10 cellular contexts compared by ENCODE assay signal in the genomic region with DNA sequence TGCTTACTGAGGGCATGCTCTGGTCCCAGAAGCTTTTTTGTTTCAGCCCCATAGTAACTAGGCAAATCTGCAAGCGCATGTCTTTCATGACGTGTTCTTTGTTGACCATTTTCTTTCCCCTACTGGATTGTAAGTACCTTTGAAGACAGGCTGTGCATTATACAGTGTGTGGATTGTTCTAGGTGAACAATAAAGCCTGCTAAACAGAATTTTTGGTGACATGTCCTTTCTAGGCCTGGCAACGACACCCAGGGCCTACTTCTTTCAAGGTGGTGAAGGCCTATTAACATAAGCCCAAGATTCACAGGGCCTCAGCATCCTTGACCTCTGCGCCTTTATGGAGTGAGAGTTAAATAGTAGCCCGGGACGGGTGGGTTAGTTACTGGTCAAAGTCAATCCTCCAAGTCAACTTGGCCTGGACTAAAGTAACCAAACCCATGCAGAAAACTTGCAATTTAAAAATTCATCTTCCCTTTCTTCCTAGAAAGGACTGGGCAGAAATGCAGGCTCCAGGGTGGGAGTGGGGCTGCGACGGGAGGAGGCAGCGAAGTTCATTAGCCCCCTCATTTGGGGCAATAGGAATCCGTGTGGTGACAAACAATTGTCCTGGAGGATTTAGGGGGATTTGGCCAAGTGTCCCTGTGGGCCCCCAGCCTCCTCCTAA. TPM values are rescaled to one million over a fixed set of nuclear protein-coding genes. Genes with fewer than 3 reads are reported as not detected.
DNase-seq lines count a peak whose midpoint lies in the region; ATAC-seq and TF ChIP-seq lines count a peak whose summit lies in the region.
"Had no signal": no experiment of that assay in that cellular context is flagged by ENCODE, and none has a peak within 500 bp of the region (broad histone marks: within the 10 kb centered on the region; RNA-seq: fewer than 3 reads in every experiment).

No MANE protein-coding gene starts in this region.

- H3K27ac ChIP-seq in right cardiac atrium (ENCODE audit: low read length) (no peak overlapping the region), sigmoid colon (no peak overlapping the region)

- TF ChIP-seq CTCF in sigmoid colon (IDR thresholded peaks at IDR 0.05), result no peak

- intact Hi-C loops in right cardiac atrium (cut with DNase I) (no loop called here), sigmoid colon (cut with DNase I) (no loop called here)

- peak overlapping the region; percentile 90 for H3K4me3 Mint-ChIP-seq in T-helper 2 cell treated with Interferon-gamma antibody and Interleukin-4, amounts not matched to agents 5 μg/mL and 100 μg/mL, for 36 hours
- peak overlapping the region; percentile 93 for H3K4me3 Mint-ChIP-seq in T-helper 17 cell

- H3K4me1 ChIP-seq in right cardiac atrium (ENCODE audit: control insufficient read depth, insufficient read depth, low read length), result no peaks in the 10 kb centered on the region
- peaks cover 0 to 15% (median 9%) of the 10 kb centered on the region in 4 donors for H3K4me1 ChIP-seq in sigmoid colon

- ATAC-seq in T-helper 17 cell (no peak), right cardiac atrium (no peak)

- H3K9me3 ChIP-seq in T-helper 17 cell (ENCODE audit: control insufficient read depth, low read length, poor library complexity, severe bottlenecking) (no peaks in the 10 kb centered on the region), right cardiac atrium (ENCODE audit: control insufficient read depth, low read length) (no peaks in the 10 kb centered on the region), sigmoid colon (no peaks in the 10 kb centered on the region)

- H3K4me1 Mint-ChIP-seq in T-helper 2 cell treated with Interferon-gamma antibody and Interleukin-4, amounts not matched to agents 5 μg/mL and 100 μg/mL, for 36 hours (ENCODE audit: low read depth), result peaks cover 3% of the 10 kb centered on the region
- peaks cover 9% of the 10 kb centered on the region for H3K4me1 Mint-ChIP-seq in T-helper 17 cell

- H3K4me3 ChIP-seq in right cardiac atrium (ENCODE audit: low read length) (peak overlapping the region; percentile 42), sigmoid colon (peak overlapping the region in 3 of 4 donors; percentile 39 to 59 (median 56))

- H3K36me3 ChIP-seq in sigmoid colon, result peaks cover 0 to 6% (median 0%) of the 10 kb centered on the region in 4 donors

- no peaks in the 10 kb centered on the region for H3K9me3 Mint-ChIP-seq in T-helper 2 cell treated with Interferon-gamma antibody and Interleukin-4, amounts not matched to agents 5 μg/mL and 100 μg/mL, for 36 hours

- no peak for TF ChIP-seq EP300 in sigmoid colon (IDR thresholded peaks at IDR 0.05)

- TF ChIP-seq POLR2A in sigmoid colon (IDR thresholded peaks at IDR 0.05), result no peak

- no peak for DNase-seq in T-helper 2 cell treated with Interferon-gamma antibody and Interleukin-4, amounts not matched to agents 5 μg/mL and 100 μg/mL, for 36 hours (ENCODE audit: low spot score)
- DNase-seq in T-helper 2 cell (no peak), T-helper 17 cell (no peak), right cardiac atrium (no peak), sigmoid colon (peak; percentile 13), NCI-H2107 (lab: John Stamatoyannopoulos, UW) (no peak), NCI-H2227 (lab: John Stamatoyannopoulos, UW; ENCODE audit: unreplicated experiment) (no peak)
- no peak for DNase-seq in NK-92 treated with Interleukin-12 subunit alpha and Interleukin-12 subunit beta, amount 100 ng/mL, for 24 hours (lab: John Stamatoyannopoulos, UW)
- DNase-seq: NCI-H524 treated with DMSO at 0.1 percent for 48 hours had no signal

- H3K27ac Mint-ChIP-seq in T-helper 2 cell treated with Interferon-gamma antibody and Interleukin-4, amounts not matched to agents 5 μg/mL and 100 μg/mL, for 36 hours, result no peak overlapping the region
- H3K27ac Mint-ChIP-seq in T-helper 17 cell, result no peak overlapping the region

- H3K27me3 Mint-ChIP-seq in T-helper 2 cell treated with Interferon-gamma antibody and Interleukin-4, amounts not matched to agents 5 μg/mL and 100 μg/mL, for 36 hours (ENCODE audit: low read depth), result peaks cover 4% of the 10 kb centered on the region
- peaks cover 14% of the 10 kb centered on the region for H3K27me3 Mint-ChIP-seq in T-helper 17 cell

- H3K27me3 ChIP-seq in right cardiac atrium (ENCODE audit: control insufficient read depth, insufficient read depth) (no peaks in the 10 kb centered on the region), sigmoid colon (peaks cover 0 to 4% (median 0%) of the 10 kb centered on the region in 3 donors)

- 91% methylated on average over 10 of the region's 10 CpGs for WGBS in right cardiac atrium
- WGBS in sigmoid colon, 2 donors, result 69 to 87% methylated on average over 10 of the region's 10 CpGs

- peaks cover 9% of the 10 kb centered on the region for H3K36me3 Mint-ChIP-seq in T-helper 2 cell treated with Interferon-gamma antibody and Interleukin-4, amounts not matched to agents 5 μg/mL and 100 μg/mL, for 36 hours (ENCODE audit: low read depth)
- H3K36me3 Mint-ChIP-seq in T-helper 17 cell (ENCODE audit: low read depth), result no peaks in the 10 kb centered on the region

RNA-seq across cellular contexts. Expression of a gene that starts 37.6 kb away (rescaled TPM):
- under 1 TPM in 1 of 2 donors, not detected in 1; 0.03 TPM for total RNA-seq in T-helper 17 cell
- total RNA-seq in right cardiac atrium, result not detected
- not detected for polyA plus RNA-seq in right cardiac atrium
- not detected for total RNA-seq in sigmoid colon
- not detected for polyA plus RNA-seq in sigmoid colon
- total RNA-seq: myocyte had no signal
